8 cellular contexts compared by ENCODE assay signal in genomic region chr3:49411550-49411967, GRCh38. TPM values are rescaled to one million over a fixed set of nuclear protein-coding genes. Genes with fewer than 3 reads are reported as not detected.
DNase-seq lines count a peak whose midpoint lies in the region; ATAC-seq, FAIRE-seq and TF ChIP-seq lines count a peak whose summit lies in the region.

No MANE protein-coding gene starts in this region.

- H3K27ac ChIP-seq in body of pancreas = peak overlapping the region; percentile 93 to 99 (median 96)
- peak overlapping the region; percentile 94 to 96 for H3K27ac ChIP-seq in kidney (ENCODE audit: low read depth in 2 of 2, low read length in 2 of 2)

- intact Hi-C loops in body of pancreas (cut with DNase I) = no loop called here
- intact Hi-C loops in kidney (cut with DNase I) = no loop called here

- peak overlapping the region; percentile 72 to 77 for H3K9ac ChIP-seq in kidney (ENCODE audit: low read length in 2 of 2)

- no peaks in the 10 kb centered on the region for H3K36me3 ChIP-seq in body of pancreas (replicated peaks in 1 of 2; ENCODE audit: insufficient read depth in 1 of 2, low read depth in 2 of 2)
- peaks cover 0 to 6% of the 10 kb centered on the region in 2 donors for H3K36me3 ChIP-seq in kidney (ENCODE audit: control insufficient read depth in 1 of 2, insufficient read depth in 2 of 2, low read length in 2 of 2)

- peak; percentile 58 for DNase-seq in DMS53 (lab: John Stamatoyannopoulos, UW)
- DNase-seq in DMS53 treated with DMSO at 0.1 percent for 48 hours (lab: John Stamatoyannopoulos, UW; ENCODE audit: unreplicated experiment) = no peak
- DNase-seq in body of pancreas = peak; percentile 60 to 69 (median 65)
- peak; percentile 91 for DNase-seq in kidney
- peak; percentile 54 for DNase-seq in stimulated activated CD4-positive, alpha-beta T cell treated with anti-CD3 and anti-CD28 coated beads, Interleukin-1b, Interleukin-23, amount 100 ng/mL, for 48 hours
- DNase-seq in LoVo (ENCODE audit: low spot score) = no peak

- peak in 2 of 7 experiments; percentile 20 to 35 for TF ChIP-seq CTCF in body of pancreas (IDR thresholded peaks at IDR 0.05)
- no peak for TF ChIP-seq CTCF in kidney (IDR thresholded peaks at IDR 0.05; ENCODE audit: borderline replicate concordance, extremely low read depth, insufficient read depth)

- peaks cover 60% of the 10 kb centered on the region for H3K4me1 ChIP-seq in body of pancreas
- H3K4me1 ChIP-seq in kidney (ENCODE audit: control insufficient read depth in 1 of 2, insufficient read depth in 1 of 2, low read depth in 1 of 2, low read length in 2 of 2) = peaks cover 20 to 28% of the 10 kb centered on the region in 2 donors

- 0 to 1% methylated on average over 3 to 41 of the region's 56 CpGs for WGBS in body of pancreas, 2 donors

- ATAC-seq in HG02943 (IDR thresholded peaks at IDR 0.05; ENCODE audit: low read depth, unreplicated experiment) (peak; percentile 24), SK-N-SH treated with all-trans-retinoic acid at 6 μM for 48 hours (peak; percentile 6), body of pancreas (peak; percentile 15)

- no peaks in the 10 kb centered on the region for H3K9me3 ChIP-seq in body of pancreas
- no peaks in the 10 kb centered on the region for H3K9me3 ChIP-seq in kidney (ENCODE audit: control insufficient read depth in 1 of 2, low read length in 2 of 2)

- H3K4me3 ChIP-seq in body of pancreas = peak overlapping the region; percentile 24 to 79
- H3K4me3 ChIP-seq in kidney (ENCODE audit: low read length in 2 of 2) = peak overlapping the region; percentile 92 to 99

- TF ChIP-seq POLR2A in body of pancreas (IDR thresholded peaks at IDR 0.05) = no peak

- no peaks in the 10 kb centered on the region for H3K27me3 ChIP-seq in body of pancreas

- FAIRE-seq in kidney (lab: Jason Lieb, UNC) = no peak

TF ChIP-seq in SK-N-SH treated with all-trans-retinoic acid at 6 μM for 48 hours, 23 proteins besides CTCF, POLR2A, EP300 and RAD21:
- TF ChIP-seq CSRNP3 (CRISPR knock-in tag; IDR thresholded peaks at IDR 0.05) (no peak), ZNF70 (CRISPR knock-in tag; IDR thresholded peaks at IDR 0.05) (no peak), RARB (CRISPR knock-in tag; IDR thresholded peaks at IDR 0.05) (no peak), CREB5 (CRISPR knock-in tag; IDR thresholded peaks at IDR 0.05; ENCODE audit: low read depth) (no peak), CSDC2 (CRISPR knock-in tag; IDR thresholded peaks at IDR 0.05) (no peak), POU6F1 (CRISPR knock-in tag; IDR thresholded peaks at IDR 0.05; ENCODE audit: borderline replicate concordance, low read depth) (no peak), SNAI2 (CRISPR knock-in tag; IDR thresholded peaks at IDR 0.05) (no peak), TOX (CRISPR knock-in tag; IDR thresholded peaks at IDR 0.05; ENCODE audit: borderline replicate concordance) (no peak), ARNTL (CRISPR knock-in tag; IDR thresholded peaks at IDR 0.05; ENCODE audit: borderline replicate concordance, low read depth) (no peak), PPARA (CRISPR knock-in tag; IDR thresholded peaks at IDR 0.05; ENCODE audit: borderline replicate concordance) (no peak), ISL1 (CRISPR knock-in tag; IDR thresholded peaks at IDR 0.05) (no peak), BACH2 (CRISPR knock-in tag; IDR thresholded peaks at IDR 0.05; ENCODE audit: borderline replicate concordance) (no peak)
TF ChIP-seq in SK-N-SH treated with all-trans-retinoic acid at 6 μM for 48 hours: peak in this region for 0.

RNA-seq across cellular contexts. Expression of gene RHOA, which starts 0.2 kb away (rescaled TPM):
- total RNA-seq in body of pancreas (100 to 1,000 TPM; 216 to 252 TPM), kidney (709 TPM)
- polyA plus RNA-seq in kidney (ENCODE audit: insufficient read depth, low read depth, low replicate concordance) = 345 TPM

RNA-seq across cellular contexts. Expression of gene TCTA, which starts 0.7 kb away (rescaled TPM):
- total RNA-seq in body of pancreas = 10 to 100 TPM; 14.0 to 59.0 TPM
- 76.7 TPM for total RNA-seq in kidney
- polyA plus RNA-seq in kidney (ENCODE audit: insufficient read depth, low read depth, low replicate concordance) = 83.2 TPM

RNA-seq across cellular contexts. Expression of gene AMT, which starts 10.7 kb away (rescaled TPM):
- total RNA-seq in body of pancreas (10 to 100 TPM; 10.9 to 27.7 TPM), kidney (15.2 TPM)
- 44.1 TPM for polyA plus RNA-seq in kidney (ENCODE audit: insufficient read depth, low read depth, low replicate concordance)

RNA-seq across cellular contexts. Expression of gene NICN1, which starts 17.6 kb away (rescaled TPM):
- total RNA-seq in body of pancreas = 1 to 10 TPM; 1.6 to 5.4 TPM
- total RNA-seq in kidney = 22.3 TPM
- 27.1 TPM for polyA plus RNA-seq in kidney (ENCODE audit: insufficient read depth, low read depth, low replicate concordance)

RNA-seq across cellular contexts. Expression of gene GPX1, which starts 53.4 kb away (rescaled TPM):
- total RNA-seq in body of pancreas (100 to 1,000 TPM; 150 to 246 TPM), kidney (375 TPM)
- polyA plus RNA-seq in kidney (ENCODE audit: insufficient read depth, low read depth, low replicate concordance) = 454 TPM

Comparison
In these comparisons a context has a peak if more than half of its experiments do, and no peak if none do; other contexts are left out.
1. DNase-seq: peak in DMS53 (single experiment), body of pancreas (4 of 4), kidney (single experiment) and stimulated activated CD4-positive, alpha-beta T cell treated with anti-CD3 and anti-CD28 coated beads, Interleukin-1b, Interleukin-23, amount 100 ng/mL, for 48 hours (single experiment); none in DMS53 treated with DMSO at 0.1 percent for 48 hours (single experiment) and LoVo (single experiment).
2. Peak in every context shown above with its lines, with median percentiles within 50 percentile points of each other: ATAC-seq.